Comparison of ENCODE assay signal across 19 cellular contexts in the genomic region with DNA sequence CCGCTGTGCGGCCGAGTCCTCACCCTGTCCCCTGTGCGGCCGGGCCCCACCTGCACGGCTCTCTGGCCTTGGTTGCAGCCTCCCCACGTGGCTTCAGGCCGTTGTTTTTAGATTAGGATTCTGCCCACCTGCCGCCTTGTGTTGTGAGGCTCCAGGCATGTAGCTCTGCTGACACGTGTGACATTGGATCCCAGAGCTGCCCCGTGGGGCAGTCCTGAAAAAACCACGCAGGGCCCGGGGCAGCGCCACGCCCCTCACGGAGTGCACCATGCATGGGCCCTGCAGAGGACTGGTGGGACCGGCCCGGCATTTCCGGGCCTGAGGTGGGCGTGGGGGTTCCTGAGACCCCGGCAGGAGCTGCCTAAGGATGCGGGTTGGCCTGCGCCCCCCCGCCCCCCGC.
"Had no signal": no experiment of that assay in that cellular context is flagged by ENCODE, and none has a peak within 500 bp of the region (broad histone marks: within the 10 kb centered on the region; RNA-seq: fewer than 3 reads in every experiment).

No MANE protein-coding gene starts in this region.

- H3K36me3 Mint-ChIP-seq: natural killer cell treated with Interleukin-12 subunit alpha and Interleukin-12 subunit beta and Interleukin-15 and Interleukin-18, amount 100 ng/mL, for 72 hours had no signal

- H3K27me3 Mint-ChIP-seq: natural killer cell treated with Interleukin-12 subunit alpha and Interleukin-12 subunit beta and Interleukin-15 and Interleukin-18, amount 100 ng/mL, for 72 hours; stimulated activated naive CD8-positive, alpha-beta T cell treated with anti-CD3 and anti-CD28 coated beads, Interleukin-15, Interleukin-2, amounts not matched to agents 100 ng/mL and 50 ng/mL, for 24 hours had no signal

- ATAC-seq: esophagus mucosa; gastrocnemius medialis; heart right ventricle; left lobe of liver; mucosa of descending colon; natural killer cell treated with Interleukin-12 subunit alpha and Interleukin-12 subunit beta and Interleukin-15 and Interleukin-18, amount 100 ng/mL, for 72 hours; sciatic nerve had no signal

- H3K4me1 ChIP-seq: colonic mucosa had no signal

- DNase-seq: cerebellar nuclear complex; colonic mucosa; dermis blood vessel endothelial cell; effector CD4-positive, alpha-beta T cell; gastrocnemius medialis; heart right ventricle; hypothalamus; islet precursor cell; stimulated activated CD4-positive, alpha-beta T cell treated with anti-CD3 and anti-CD28 coated beads, Interleukin-12 subunit alpha, Interleukin-12 subunit beta, amount 100 ng/mL, for 4 hours; substantia nigra; transverse colon had no signal

- H3K27ac ChIP-seq: colonic mucosa, gastrocnemius medialis, heart right ventricle, skin epidermis, thoracic aorta had no signal

- H3K4me3 ChIP-seq: colonic mucosa, gastrocnemius medialis, heart right ventricle, mucosa of descending colon, skin epidermis, thoracic aorta, transverse colon had no signal

- H3K27ac Mint-ChIP-seq: natural killer cell treated with Interleukin-12 subunit alpha and Interleukin-12 subunit beta and Interleukin-15 and Interleukin-18, amount 100 ng/mL, for 72 hours; stimulated activated naive CD8-positive, alpha-beta T cell treated with anti-CD3 and anti-CD28 coated beads, Interleukin-15, Interleukin-2, amounts not matched to agents 100 ng/mL and 50 ng/mL, for 24 hours had no signal

- H3K36me3 ChIP-seq: colonic mucosa, transverse colon had no signal

- H3K27me3 ChIP-seq: gastrocnemius medialis, heart right ventricle, transverse colon had no signal

- H3K9me3 Mint-ChIP-seq: natural killer cell treated with Interleukin-12 subunit alpha and Interleukin-12 subunit beta and Interleukin-15 and Interleukin-18, amount 100 ng/mL, for 72 hours; stimulated activated naive CD8-positive, alpha-beta T cell treated with anti-CD3 and anti-CD28 coated beads, Interleukin-15, Interleukin-2, amounts not matched to agents 100 ng/mL and 50 ng/mL, for 24 hours had no signal

- H3K4me3 Mint-ChIP-seq: natural killer cell treated with Interleukin-12 subunit alpha and Interleukin-12 subunit beta and Interleukin-15 and Interleukin-18, amount 100 ng/mL, for 72 hours; stimulated activated naive CD8-positive, alpha-beta T cell treated with anti-CD3 and anti-CD28 coated beads, Interleukin-15, Interleukin-2, amounts not matched to agents 100 ng/mL and 50 ng/mL, for 24 hours had no signal

- H3K9me3 ChIP-seq: colonic mucosa, gastrocnemius medialis, heart right ventricle, mucosa of descending colon, thoracic aorta, transverse colon had no signal
